Comparison of ENCODE assay signal across 1 cellular context in the genomic region with DNA sequence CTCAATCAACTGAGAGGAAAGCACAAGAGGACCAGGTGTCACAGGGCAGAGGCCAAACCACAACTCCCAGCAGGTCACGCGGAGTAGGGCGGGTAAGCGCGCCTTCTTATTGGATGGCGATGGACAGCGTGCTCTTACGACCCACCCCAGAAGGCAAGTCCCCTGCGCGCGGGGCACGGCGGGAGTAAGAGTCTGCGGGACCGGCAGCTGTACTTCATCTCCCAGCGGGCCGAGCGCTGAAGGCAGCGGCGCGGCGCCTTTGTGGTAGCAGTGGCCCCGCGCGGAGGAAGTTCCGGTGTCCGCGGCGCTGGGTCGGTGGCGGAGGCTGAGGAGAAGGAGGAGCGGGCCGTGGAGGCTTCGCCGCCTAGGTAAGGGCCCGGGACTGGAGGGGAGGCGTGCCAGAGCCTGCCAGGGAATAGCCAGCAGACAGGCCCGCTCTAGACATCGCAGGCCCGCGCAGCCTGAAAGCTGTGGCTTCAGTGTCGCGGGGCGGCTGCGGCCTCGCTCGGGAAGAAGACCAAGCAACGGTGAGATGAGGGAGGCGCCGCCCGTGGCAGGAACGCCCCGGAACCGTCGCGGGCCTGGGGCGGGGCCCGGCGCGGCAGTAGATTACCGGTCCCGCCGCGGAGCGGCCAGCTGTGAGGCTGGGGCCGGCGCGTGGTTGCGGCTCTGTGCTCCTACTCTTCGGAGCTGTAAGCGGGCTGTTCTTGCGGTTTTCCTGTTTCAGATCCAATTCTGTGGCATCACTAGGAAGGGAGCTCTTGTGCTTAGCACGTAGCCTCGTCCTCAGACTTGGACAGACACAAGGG.
TF ChIP-seq lines count a peak whose summit lies in the region.

A gene with protein sequence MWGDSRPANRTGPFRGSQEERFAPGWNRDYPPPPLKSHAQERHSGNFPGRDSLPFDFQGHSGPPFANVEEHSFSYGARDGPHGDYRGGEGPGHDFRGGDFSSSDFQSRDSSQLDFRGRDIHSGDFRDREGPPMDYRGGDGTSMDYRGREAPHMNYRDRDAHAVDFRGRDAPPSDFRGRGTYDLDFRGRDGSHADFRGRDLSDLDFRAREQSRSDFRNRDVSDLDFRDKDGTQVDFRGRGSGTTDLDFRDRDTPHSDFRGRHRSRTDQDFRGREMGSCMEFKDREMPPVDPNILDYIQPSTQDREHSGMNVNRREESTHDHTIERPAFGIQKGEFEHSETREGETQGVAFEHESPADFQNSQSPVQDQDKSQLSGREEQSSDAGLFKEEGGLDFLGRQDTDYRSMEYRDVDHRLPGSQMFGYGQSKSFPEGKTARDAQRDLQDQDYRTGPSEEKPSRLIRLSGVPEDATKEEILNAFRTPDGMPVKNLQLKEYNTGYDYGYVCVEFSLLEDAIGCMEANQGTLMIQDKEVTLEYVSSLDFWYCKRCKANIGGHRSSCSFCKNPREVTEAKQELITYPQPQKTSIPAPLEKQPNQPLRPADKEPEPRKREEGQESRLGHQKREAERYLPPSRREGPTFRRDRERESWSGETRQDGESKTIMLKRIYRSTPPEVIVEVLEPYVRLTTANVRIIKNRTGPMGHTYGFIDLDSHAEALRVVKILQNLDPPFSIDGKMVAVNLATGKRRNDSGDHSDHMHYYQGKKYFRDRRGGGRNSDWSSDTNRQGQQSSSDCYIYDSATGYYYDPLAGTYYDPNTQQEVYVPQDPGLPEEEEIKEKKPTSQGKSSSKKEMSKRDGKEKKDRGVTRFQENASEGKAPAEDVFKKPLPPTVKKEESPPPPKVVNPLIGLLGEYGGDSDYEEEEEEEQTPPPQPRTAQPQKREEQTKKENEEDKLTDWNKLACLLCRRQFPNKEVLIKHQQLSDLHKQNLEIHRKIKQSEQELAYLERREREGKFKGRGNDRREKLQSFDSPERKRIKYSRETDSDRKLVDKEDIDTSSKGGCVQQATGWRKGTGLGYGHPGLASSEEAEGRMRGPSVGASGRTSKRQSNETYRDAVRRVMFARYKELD (plus strand): TSS at position 293 of the 809 bp plus-strand sequence. CDS start 22,492 bp downstream, outside the sequence.

TF ChIP-seq in HepG2, 621 proteins besides CTCF, POLR2A, EP300 and RAD21 (continued from another document and continues in another):
- TF ChIP-seq, protein P1, sequence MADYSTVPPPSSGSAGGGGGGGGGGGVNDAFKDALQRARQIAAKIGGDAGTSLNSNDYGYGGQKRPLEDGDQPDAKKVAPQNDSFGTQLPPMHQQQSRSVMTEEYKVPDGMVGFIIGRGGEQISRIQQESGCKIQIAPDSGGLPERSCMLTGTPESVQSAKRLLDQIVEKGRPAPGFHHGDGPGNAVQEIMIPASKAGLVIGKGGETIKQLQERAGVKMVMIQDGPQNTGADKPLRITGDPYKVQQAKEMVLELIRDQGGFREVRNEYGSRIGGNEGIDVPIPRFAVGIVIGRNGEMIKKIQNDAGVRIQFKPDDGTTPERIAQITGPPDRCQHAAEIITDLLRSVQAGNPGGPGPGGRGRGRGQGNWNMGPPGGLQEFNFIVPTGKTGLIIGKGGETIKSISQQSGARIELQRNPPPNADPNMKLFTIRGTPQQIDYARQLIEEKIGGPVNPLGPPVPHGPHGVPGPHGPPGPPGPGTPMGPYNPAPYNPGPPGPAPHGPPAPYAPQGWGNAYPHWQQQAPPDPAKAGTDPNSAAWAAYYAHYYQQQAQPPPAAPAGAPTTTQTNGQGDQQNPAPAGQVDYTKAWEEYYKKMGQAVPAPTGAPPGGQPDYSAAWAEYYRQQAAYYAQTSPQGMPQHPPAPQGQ (CRISPR knock-in tag; IDR thresholded peaks at IDR 0.05; ENCODE audit: borderline replicate concordance), result no peak
- TF ChIP-seq CENPT (CRISPR knock-in tag; IDR thresholded peaks at IDR 0.05; ENCODE audit: low read depth), result no peak
- TF ChIP-seq, protein P2, sequence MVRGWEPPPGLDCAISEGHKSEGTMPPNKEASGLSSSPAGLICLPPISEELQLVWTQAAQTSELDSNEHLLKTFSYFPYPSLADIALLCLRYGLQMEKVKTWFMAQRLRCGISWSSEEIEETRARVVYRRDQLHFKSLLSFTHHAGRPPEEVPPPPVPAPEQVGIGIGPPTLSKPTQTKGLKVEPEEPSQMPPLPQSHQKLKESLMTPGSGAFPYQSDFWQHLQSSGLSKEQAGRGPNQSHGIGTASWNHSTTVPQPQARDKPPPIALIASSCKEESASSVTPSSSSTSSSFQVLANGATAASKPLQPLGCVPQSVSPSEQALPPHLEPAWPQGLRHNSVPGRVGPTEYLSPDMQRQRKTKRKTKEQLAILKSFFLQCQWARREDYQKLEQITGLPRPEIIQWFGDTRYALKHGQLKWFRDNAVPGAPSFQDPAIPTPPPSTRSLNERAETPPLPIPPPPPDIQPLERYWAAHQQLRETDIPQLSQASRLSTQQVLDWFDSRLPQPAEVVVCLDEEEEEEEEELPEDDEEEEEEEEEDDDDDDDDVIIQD (CRISPR knock-in tag; IDR thresholded peaks at IDR 0.05; ENCODE audit: low read depth), result no peak
- TF ChIP-seq, protein P3, sequence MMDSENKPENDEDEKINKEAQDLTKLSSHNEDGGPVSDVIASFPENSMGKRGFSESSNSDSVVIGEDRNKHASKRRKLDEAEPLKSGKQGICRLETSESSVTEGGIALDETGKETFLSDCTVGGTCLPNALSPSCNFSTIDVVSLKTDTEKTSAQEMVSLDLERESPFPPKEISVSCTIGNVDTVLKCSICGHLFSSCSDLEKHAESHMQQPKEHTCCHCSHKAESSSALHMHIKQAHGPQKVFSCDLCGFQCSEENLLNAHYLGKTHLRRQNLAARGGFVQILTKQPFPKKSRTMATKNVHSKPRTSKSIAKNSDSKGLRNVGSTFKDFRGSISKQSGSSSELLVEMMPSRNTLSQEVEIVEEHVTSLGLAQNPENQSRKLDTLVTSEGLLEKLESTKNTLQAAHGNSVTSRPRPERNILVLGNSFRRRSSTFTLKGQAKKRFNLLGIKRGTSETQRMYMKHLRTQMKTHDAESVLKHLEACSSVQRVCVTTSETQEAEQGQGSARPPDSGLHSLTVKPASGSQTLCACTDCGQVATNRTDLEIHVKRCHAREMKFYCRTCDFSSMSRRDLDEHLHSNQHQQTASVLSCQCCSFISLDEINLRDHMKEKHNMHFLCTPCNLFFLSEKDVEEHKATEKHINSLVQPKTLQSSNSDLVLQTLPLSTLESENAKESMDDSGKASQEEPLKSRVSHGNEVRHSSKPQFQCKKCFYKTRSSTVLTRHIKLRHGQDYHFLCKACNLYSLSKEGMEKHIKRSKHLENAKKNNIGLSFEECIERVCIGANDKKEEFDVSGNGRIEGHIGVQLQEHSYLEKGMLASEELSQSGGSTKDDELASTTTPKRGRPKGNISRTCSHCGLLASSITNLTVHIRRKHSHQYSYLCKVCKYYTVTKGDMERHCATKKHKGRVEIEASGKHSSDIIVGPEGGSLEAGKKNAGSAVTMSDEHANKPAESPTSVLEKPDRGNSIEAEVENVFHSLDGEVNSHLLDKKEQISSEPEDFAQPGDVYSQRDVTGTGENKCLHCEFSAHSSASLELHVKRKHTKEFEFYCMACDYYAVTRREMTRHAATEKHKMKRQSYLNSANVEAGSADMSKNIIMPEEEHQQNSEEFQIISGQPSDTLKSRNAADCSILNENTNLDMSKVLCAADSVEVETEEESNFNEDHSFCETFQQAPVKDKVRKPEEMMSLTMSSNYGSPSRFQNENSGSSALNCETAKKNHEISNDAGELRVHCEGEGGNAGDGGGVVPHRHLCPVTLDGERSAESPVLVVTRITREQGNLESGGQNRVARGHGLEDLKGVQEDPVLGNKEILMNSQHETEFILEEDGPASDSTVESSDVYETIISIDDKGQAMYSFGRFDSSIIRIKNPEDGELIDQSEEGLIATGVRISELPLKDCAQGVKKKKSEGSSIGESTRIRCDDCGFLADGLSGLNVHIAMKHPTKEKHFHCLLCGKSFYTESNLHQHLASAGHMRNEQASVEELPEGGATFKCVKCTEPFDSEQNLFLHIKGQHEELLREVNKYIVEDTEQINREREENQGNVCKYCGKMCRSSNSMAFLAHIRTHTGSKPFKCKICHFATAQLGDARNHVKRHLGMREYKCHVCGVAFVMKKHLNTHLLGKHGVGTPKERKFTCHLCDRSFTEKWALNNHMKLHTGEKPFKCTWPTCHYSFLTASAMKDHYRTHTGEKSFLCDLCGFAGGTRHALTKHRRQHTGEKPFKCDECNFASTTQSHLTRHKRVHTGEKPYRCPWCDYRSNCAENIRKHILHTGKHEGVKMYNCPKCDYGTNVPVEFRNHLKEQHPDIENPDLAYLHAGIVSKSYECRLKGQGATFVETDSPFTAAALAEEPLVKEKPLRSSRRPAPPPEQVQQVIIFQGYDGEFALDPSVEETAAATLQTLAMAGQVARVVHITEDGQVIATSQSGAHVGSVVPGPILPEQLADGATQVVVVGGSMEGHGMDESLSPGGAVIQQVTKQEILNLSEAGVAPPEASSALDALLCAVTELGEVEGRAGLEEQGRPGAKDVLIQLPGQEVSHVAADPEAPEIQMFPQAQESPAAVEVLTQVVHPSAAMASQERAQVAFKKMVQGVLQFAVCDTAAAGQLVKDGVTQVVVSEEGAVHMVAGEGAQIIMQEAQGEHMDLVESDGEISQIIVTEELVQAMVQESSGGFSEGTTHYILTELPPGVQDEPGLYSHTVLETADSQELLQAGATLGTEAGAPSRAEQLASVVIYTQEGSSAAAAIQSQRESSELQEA (CRISPR knock-in tag; IDR thresholded peaks at IDR 0.05; ENCODE audit: not compliant biosample characterization), result no peak
- TF ChIP-seq, protein P4, sequence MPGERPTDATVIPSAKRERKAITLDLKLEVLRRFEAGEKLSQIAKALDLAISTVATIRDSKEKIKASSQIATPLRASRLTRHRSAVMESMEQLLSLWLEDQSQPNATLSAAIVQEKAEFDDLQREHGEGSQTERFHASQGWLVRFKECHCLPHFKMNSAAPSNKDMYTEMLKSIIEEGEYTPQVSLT (CRISPR knock-in tag; IDR thresholded peaks at IDR 0.05; ENCODE audit: borderline replicate concordance, low read depth), result no peak
- TF ChIP-seq, protein P5, sequence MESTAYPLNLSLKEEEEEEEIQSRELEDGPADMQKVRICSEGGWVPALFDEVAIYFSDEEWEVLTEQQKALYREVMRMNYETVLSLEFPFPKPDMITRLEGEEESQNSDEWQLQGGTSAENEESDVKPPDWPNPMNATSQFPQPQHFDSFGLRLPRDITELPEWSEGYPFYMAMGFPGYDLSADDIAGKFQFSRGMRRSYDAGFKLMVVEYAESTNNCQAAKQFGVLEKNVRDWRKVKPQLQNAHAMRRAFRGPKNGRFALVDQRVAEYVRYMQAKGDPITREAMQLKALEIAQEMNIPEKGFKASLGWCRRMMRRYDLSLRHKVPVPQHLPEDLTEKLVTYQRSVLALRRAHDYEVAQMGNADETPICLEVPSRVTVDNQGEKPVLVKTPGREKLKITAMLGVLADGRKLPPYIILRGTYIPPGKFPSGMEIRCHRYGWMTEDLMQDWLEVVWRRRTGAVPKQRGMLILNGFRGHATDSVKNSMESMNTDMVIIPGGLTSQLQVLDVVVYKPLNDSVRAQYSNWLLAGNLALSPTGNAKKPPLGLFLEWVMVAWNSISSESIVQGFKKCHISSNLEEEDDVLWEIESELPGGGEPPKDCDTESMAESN (CRISPR knock-in tag; conservative IDR thresholded peaks at IDR 0.05), result peak; percentile 90
- TF ChIP-seq ZNF207 (IDR thresholded peaks at IDR 0.05; ENCODE audit: borderline replicate concordance), result no peak
- peak; percentile 81; the same call in 1 of the 2 replicates for TF ChIP-seq ZNF816 (CRISPR knock-in tag; IDR thresholded peaks at IDR 0.05; ENCODE audit: borderline replicate concordance)
- TF ChIP-seq SMYD3 (CRISPR knock-in tag; IDR thresholded peaks at IDR 0.05), result no peak
- no peak for TF ChIP-seq TCF12 (IDR thresholded peaks at IDR 0.05)
- TF ChIP-seq TCF12 (CRISPR knock-in tag; IDR thresholded peaks at IDR 0.05), result peak; percentile 92
- TF ChIP-seq NR3C1 (CRISPR knock-in tag; IDR thresholded peaks at IDR 0.05), result no peak
- no peak for TF ChIP-seq ZZZ3 (CRISPR knock-in tag; IDR thresholded peaks at IDR 0.05; ENCODE audit: borderline replicate concordance)
- peak; percentile 66; the same call in 1 of the 2 replicates for TF ChIP-seq MTA1 (CRISPR knock-in tag; IDR thresholded peaks at IDR 0.05; ENCODE audit: borderline replicate concordance)
- no peak for TF ChIP-seq HNRNPL (IDR thresholded peaks at IDR 0.05; ENCODE audit: low read depth, low read length)
- TF ChIP-seq ZNF256 (CRISPR knock-in tag; conservative IDR thresholded peaks at IDR 0.05), result 0 out of 2 replicates have a peak, but pooled peaks have one; percentile 57
- TF ChIP-seq ZSCAN31 (CRISPR knock-in tag; IDR thresholded peaks at IDR 0.05; ENCODE audit: low read depth), result peak; percentile 62
- TF ChIP-seq RARA (CRISPR knock-in tag; IDR thresholded peaks at IDR 0.05), result peak; percentile 4; the same call in 1 of the 2 replicates
- TF ChIP-seq, protein P6, sequence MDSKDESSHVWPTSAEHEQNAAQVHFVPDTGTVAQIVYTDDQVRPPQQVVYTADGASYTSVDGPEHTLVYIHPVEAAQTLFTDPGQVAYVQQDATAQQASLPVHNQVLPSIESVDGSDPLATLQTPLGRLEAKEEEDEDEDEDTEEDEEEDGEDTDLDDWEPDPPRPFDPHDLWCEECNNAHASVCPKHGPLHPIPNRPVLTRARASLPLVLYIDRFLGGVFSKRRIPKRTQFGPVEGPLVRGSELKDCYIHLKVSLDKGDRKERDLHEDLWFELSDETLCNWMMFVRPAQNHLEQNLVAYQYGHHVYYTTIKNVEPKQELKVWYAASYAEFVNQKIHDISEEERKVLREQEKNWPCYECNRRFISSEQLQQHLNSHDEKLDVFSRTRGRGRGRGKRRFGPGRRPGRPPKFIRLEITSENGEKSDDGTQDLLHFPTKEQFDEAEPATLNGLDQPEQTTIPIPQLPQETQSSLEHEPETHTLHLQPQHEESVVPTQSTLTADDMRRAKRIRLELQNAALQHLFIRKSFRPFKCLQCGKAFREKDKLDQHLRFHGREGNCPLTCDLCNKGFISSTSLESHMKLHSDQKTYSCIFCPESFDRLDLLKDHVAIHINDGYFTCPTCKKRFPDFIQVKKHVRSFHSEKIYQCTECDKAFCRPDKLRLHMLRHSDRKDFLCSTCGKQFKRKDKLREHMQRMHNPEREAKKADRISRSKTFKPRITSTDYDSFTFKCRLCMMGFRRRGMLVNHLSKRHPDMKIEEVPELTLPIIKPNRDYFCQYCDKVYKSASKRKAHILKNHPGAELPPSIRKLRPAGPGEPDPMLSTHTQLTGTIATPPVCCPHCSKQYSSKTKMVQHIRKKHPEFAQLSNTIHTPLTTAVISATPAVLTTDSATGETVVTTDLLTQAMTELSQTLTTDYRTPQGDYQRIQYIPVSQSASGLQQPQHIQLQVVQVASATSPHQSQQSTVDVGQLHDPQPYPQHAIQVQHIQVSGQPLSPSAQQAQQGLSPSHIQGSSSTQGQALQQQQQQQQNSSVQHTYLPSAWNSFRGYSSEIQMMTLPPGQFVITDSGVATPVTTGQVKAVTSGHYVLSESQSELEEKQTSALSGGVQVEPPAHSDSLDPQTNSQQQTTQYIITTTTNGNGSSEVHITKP (CRISPR knock-in tag; IDR thresholded peaks at IDR 0.05; ENCODE audit: low read depth), result 0 out of 2 replicates have a peak, but pooled peaks have one; percentile 40
- TF ChIP-seq PRMT3 (CRISPR knock-in tag; IDR thresholded peaks at IDR 0.05; ENCODE audit: borderline replicate concordance, low read depth), result no peak
- peak; percentile 37; the same call in 1 of the 2 replicates for TF ChIP-seq NCOR1 (IDR thresholded peaks at IDR 0.05; ENCODE audit: borderline replicate concordance, low read length)
- peak; percentile 82 for TF ChIP-seq TARDBP (CRISPR knock-in tag; IDR thresholded peaks at IDR 0.05)
- TF ChIP-seq, protein P7, sequence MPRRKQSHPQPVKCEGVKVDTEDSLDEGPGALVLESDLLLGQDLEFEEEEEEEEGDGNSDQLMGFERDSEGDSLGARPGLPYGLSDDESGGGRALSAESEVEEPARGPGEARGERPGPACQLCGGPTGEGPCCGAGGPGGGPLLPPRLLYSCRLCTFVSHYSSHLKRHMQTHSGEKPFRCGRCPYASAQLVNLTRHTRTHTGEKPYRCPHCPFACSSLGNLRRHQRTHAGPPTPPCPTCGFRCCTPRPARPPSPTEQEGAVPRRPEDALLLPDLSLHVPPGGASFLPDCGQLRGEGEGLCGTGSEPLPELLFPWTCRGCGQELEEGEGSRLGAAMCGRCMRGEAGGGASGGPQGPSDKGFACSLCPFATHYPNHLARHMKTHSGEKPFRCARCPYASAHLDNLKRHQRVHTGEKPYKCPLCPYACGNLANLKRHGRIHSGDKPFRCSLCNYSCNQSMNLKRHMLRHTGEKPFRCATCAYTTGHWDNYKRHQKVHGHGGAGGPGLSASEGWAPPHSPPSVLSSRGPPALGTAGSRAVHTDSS (CRISPR knock-in tag; conservative IDR thresholded peaks at IDR 0.05), result 0 out of 2 replicates have a peak, but pooled peaks have one; percentile 27
- no peak for TF ChIP-seq ZBTB21 (CRISPR knock-in tag; IDR thresholded peaks at IDR 0.05)
